Comparison of ENCODE assay signal across 9 cellular contexts in the genomic region with DNA sequence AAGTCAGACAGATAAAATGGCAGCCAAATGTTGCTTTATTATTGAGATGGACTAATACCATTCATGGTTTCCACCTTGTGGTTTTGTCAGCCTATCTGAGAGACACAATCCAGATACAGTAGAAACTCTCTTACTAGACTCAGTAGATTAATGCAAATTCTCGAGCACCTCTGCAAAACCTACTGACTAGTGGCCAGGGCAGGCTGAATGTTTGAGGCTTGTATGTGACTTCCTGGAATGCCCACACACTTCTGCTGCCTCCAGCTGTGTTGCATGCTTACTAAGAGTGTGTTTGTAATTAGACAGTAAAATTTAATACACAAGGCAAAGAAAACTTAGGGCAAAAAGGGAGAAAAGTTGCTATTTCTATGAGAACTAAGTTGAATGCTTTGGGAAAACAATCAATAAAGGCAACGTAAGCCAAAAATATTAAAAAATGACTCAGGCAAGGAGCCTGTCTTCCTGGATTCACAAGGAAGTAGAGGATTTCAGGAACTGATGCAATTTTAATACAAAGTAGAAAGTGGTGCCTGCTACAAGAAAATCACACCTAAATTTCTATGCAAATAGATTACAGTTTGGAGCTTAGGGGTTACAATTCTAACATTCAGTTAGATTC. TPM values are rescaled to one million over a fixed set of nuclear protein-coding genes. Genes with fewer than 3 reads are reported as not detected.
DNase-seq lines count a peak whose midpoint lies in the region; ATAC-seq and TF ChIP-seq lines count a peak whose summit lies in the region.
"Had no signal": no experiment of that assay in that cellular context is flagged by ENCODE, and none has a peak within 500 bp of the region (broad histone marks: within the 10 kb centered on the region; RNA-seq: fewer than 3 reads in every experiment).

No MANE protein-coding gene starts in this region.

- H3K27ac ChIP-seq in ascending aorta: no peak overlapping the region
- no peak overlapping the region for H3K27ac ChIP-seq in right atrium auricular region

- ATAC-seq in GM18498 (IDR thresholded peaks at IDR 0.05; ENCODE audit: unreplicated experiment): peak; percentile 88
- peak; percentile 92 for ATAC-seq in GM21717 (IDR thresholded peaks at IDR 0.05; ENCODE audit: unreplicated experiment)
- peak; percentile 68 for ATAC-seq in HG03571 (IDR thresholded peaks at IDR 0.05; ENCODE audit: unreplicated experiment)

- H3K36me3 ChIP-seq in ascending aorta (no peaks in the 10 kb centered on the region), right atrium auricular region (no peaks in the 10 kb centered on the region)

- DNase-seq in fibroblast of peridontal ligament (ENCODE audit: extremely low read depth) (peak; percentile 5), OCI-M2 (lab: John Stamatoyannopoulos, UW; ENCODE audit: unreplicated experiment) (no peak), anterior cingulate cortex (lab: John Stamatoyannopoulos, UW) (no peak), ascending aorta (ENCODE audit: low spot score in 2 of 2) (no peak), right atrium auricular region (ENCODE audit: low spot score) (no peak)
- DNase-seq: H7 had no signal

- H3K27me3 ChIP-seq in ascending aorta (no peaks in the 10 kb centered on the region), right atrium auricular region (no peaks in the 10 kb centered on the region)

- H3K4me3 ChIP-seq in ascending aorta (no peak overlapping the region), right atrium auricular region (no peak overlapping the region)

- TF ChIP-seq CTCF in ascending aorta (IDR thresholded peaks at IDR 0.05) (no peak), right atrium auricular region (IDR thresholded peaks at IDR 0.05) (no peak)

- intact Hi-C loops in ascending aorta (cut with DNase I): no loop called here

- H3K4me1 ChIP-seq in ascending aorta (no peaks in the 10 kb centered on the region), right atrium auricular region (no peaks in the 10 kb centered on the region)

- H3K9me3 ChIP-seq in ascending aorta: no peaks in the 10 kb centered on the region
- H3K9me3 ChIP-seq in right atrium auricular region: no peaks in the 10 kb centered on the region

RNA-seq across cellular contexts. Expression of a gene that starts 30.3 kb away (rescaled TPM):
- total RNA-seq in ascending aorta (20.5 TPM), right atrium auricular region (10 to 100 TPM; 58.8 to 90.1 TPM)

RNA-seq across cellular contexts. Expression of a gene that starts 52.8 kb away (rescaled TPM):
- 4.6 TPM for total RNA-seq in ascending aorta
- total RNA-seq in right atrium auricular region: 1 to 10 TPM; 2.0 to 2.5 TPM

RNA-seq across cellular contexts. Expression of a gene that starts 53.3 kb away (rescaled TPM):
- not detected for total RNA-seq in ascending aorta
- total RNA-seq in right atrium auricular region: 1 to 10 TPM in 1 of 2 donors, under 1 TPM in 1; 0.43 to 2.0 TPM
